In the genomic region with DNA sequence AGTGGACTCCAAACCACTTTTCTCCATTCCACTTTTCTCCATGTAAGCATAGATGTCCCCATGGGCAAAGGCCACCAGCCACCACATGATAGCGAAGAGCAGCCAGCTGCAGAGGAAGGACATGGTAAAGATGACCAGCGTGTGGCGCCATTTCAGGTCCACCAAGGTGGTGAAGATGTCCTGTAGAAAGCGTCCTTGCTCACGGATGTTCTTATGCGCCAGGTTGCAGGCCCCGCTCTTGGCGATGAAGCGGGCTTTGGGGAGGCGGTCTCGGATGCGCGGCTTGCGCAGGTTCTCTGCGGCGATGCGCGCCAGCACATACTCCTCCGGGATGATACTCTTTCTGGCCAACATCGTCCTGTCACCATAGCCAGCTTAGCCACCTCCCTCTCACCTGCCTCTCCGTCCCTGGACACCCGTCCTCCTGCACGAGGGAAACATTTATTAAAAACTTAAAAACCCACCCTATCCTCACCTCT, we compare ENCODE assay signal across 8 cellular contexts. TPM values are rescaled to one million over a fixed set of nuclear protein-coding genes. Genes with fewer than 3 reads are reported as not detected.
A peak's percentile ranks its signal among the peaks of the same experiment; 100 is the strongest.
DNase-seq lines count a peak whose midpoint lies in the region; ATAC-seq and TF ChIP-seq lines count a peak whose summit lies in the region.

No MANE protein-coding gene starts in this region.

- peaks cover 4% of the 10 kb centered on the region for H3K4me1 Mint-ChIP-seq in glutamatergic neuron (ENCODE audit: low read depth, unreplicated experiment)

- H3F3A ChIP-seq in PC-9 (ENCODE audit: insufficient read depth, low read depth), result no peaks in the 10 kb centered on the region

- H3K9me3 Mint-ChIP-seq in glutamatergic neuron (ENCODE audit: unreplicated experiment), result no peaks in the 10 kb centered on the region

- H3K27ac ChIP-seq in PC-9 (no peak overlapping the region), psoas muscle (no peak overlapping the region)

- no peaks in the 10 kb centered on the region for H3K36me3 Mint-ChIP-seq in glutamatergic neuron (ENCODE audit: unreplicated experiment)

- DNase-seq in ELR (ENCODE audit: low read depth) (peak; percentile 28), PC-9 (no peak), glutamatergic neuron (peak; percentile 63), psoas muscle (peak; percentile 35 to 72), SHP77 (lab: John Stamatoyannopoulos, UW) (no peak)

- no TSS peak for BruUV-seq in PC-9 (replicated peaks; lab: Mats Ljungman, UMichigan)

- peak overlapping the region; percentile 82 for H3K4me3 Mint-ChIP-seq in glutamatergic neuron (ENCODE audit: unreplicated experiment)

- H3K27me3 Mint-ChIP-seq in glutamatergic neuron (ENCODE audit: unreplicated experiment), result no peaks in the 10 kb centered on the region

- H3K4me3 ChIP-seq in PC-9 (no peak overlapping the region), psoas muscle (peak overlapping the region; percentile 71)

- peak in 3 of 4 donors; percentile 50 to 64 (median 64) for ATAC-seq in psoas muscle
- ATAC-seq in HG02588 (IDR thresholded peaks at IDR 0.05; ENCODE audit: unreplicated experiment), result no peak
- ATAC-seq in HG03520 (IDR thresholded peaks at IDR 0.05; ENCODE audit: unreplicated experiment), result no peak
- no peak for ATAC-seq in HG03457 (IDR thresholded peaks at IDR 0.05; ENCODE audit: unreplicated experiment)

- no peaks in the 10 kb centered on the region for H3K9me2 ChIP-seq in PC-9 (ENCODE audit: insufficient read depth)

- H3K27me3 ChIP-seq in PC-9 (ENCODE audit: insufficient read depth, low read depth), result no peaks in the 10 kb centered on the region
- peaks cover 0 to 16% (median 0%) of the 10 kb centered on the region in 3 donors for H3K27me3 ChIP-seq in psoas muscle (ENCODE audit: insufficient read depth in 3 of 3, low read length in 2 of 3)

- CTCF ChIA-PET in PC-9 (lab: Charles Lee), result no interaction called here

- no peaks in the 10 kb centered on the region for H4K20me1 ChIP-seq in PC-9 (ENCODE audit: insufficient read depth)

- H3K4me1 ChIP-seq in PC-9 (replicated peaks; ENCODE audit: insufficient read depth) (no peaks in the 10 kb centered on the region), psoas muscle (no peaks in the 10 kb centered on the region)

- 21 to 23% (median 22%) methylated on average over 23 of the region's 23 CpGs for WGBS in psoas muscle, 3 donors

- no peak overlapping the region for H3K27ac Mint-ChIP-seq in glutamatergic neuron (ENCODE audit: unreplicated experiment)

- no peaks in the 10 kb centered on the region for H3K79me2 ChIP-seq in PC-9 (ENCODE audit: low read depth)

- intact Hi-C loops in PC-9 (cut with micrococcal nuclease; ENCODE audit: unreplicated experiment), result no loop called here
- intact Hi-C loops in psoas muscle (cut with DNase I), result no loop called here

- no peak overlapping the region for H3K4me2 ChIP-seq in PC-9

- POLR2A ChIA-PET in PC-9 (lab: Charles Lee; ENCODE audit: unreplicated experiment), result no interaction called here

- H3K9me3 ChIP-seq in PC-9 (ENCODE audit: insufficient read depth, low read depth), result no peaks in the 10 kb centered on the region
- no peaks in the 10 kb centered on the region for H3K9me3 ChIP-seq in psoas muscle

- TF ChIP-seq CTCF in PC-9 (conservative IDR thresholded peaks at IDR 0.05) (peak; percentile 27; the same call in 1 of the 2 replicates), glutamatergic neuron (IDR thresholded peaks at IDR 0.05; ENCODE audit: partially characterized antibody, unreplicated experiment) (no peak), psoas muscle (IDR thresholded peaks at IDR 0.05) (no peak)

- H2AFZ ChIP-seq in PC-9, result no peak overlapping the region

- no peaks in the 10 kb centered on the region for H3K36me3 ChIP-seq in PC-9 (ENCODE audit: low read depth)
- H3K36me3 ChIP-seq in psoas muscle (ENCODE audit: insufficient read depth in 1 of 2, low read depth in 1 of 2), result no peaks in the 10 kb centered on the region

RNA-seq across cellular contexts. Expression of a gene that starts 1.2 kb away (rescaled TPM):
- not detected in 2 replicates for total RNA-seq in PC-9 (2021)
- 0.66 TPM for total RNA-seq in glutamatergic neuron (ENCODE audit: unreplicated experiment)
- 10 to 100 TPM in 2 of 4 donors, 1 to 10 TPM in 2; 3.4 to 13.3 (median 7.6) TPM for total RNA-seq in psoas muscle
- 1 to 10 TPM; 3.5 to 9.6 (median 7.4) TPM for polyA plus RNA-seq in psoas muscle

Comparison
In these comparisons a context has a peak if more than half of its experiments do, and no peak if none do; other contexts are left out.
1. DNase-seq: peak in ELR (single experiment), glutamatergic neuron (single experiment) and psoas muscle (2 of 2); none in PC-9 (0 of 2) and SHP77 (0 of 2).
2. ATAC-seq: peak in psoas muscle (3 of 4); none in HG02588 (single experiment), HG03520 (single experiment) and HG03457 (single experiment).